Comparison of ENCODE assay signal across 15 cellular contexts in genomic region chr16:61148930-61149329, GRCh38.
DNase-seq lines count a peak whose midpoint lies in the region; ATAC-seq and TF ChIP-seq lines count a peak whose summit lies in the region.
"Had no signal": no experiment of that assay in that cellular context is flagged by ENCODE, and none has a peak within 500 bp of the region (broad histone marks: within the 10 kb centered on the region; RNA-seq: fewer than 3 reads in every experiment).

No MANE protein-coding gene starts in this region.

- H3K27ac ChIP-seq in PC-9 (no peak overlapping the region), liver (ENCODE audit: low read depth in 1 of 2, low read length in 2 of 2) (no peak overlapping the region)
- H3K27ac ChIP-seq: stomach, uterus had no signal

- no peaks in the 10 kb centered on the region for H4K20me1 ChIP-seq in PC-9 (ENCODE audit: insufficient read depth)

- peak; percentile 5 to 33 for TF ChIP-seq RAD21 in liver (IDR thresholded peaks at IDR 0.05)

- ATAC-seq in HG03139 (IDR thresholded peaks at IDR 0.05; ENCODE audit: unreplicated experiment) (no peak), left cardiac atrium (no peak)

- 54% methylated on average over 3 of the region's 3 CpGs for WGBS in liver

- H3K4me1 ChIP-seq in PC-9 (replicated peaks; ENCODE audit: insufficient read depth): no peaks in the 10 kb centered on the region
- H3K4me1 ChIP-seq in liver (ENCODE audit: control insufficient read depth in 4 of 4, insufficient read depth in 4 of 4, low read length in 3 of 4): no peaks in the 10 kb centered on the region
- H3K4me1 ChIP-seq: stomach, uterus had no signal

- no peak overlapping the region for H2AFZ ChIP-seq in PC-9

- POLR2A ChIA-PET in PC-9 (lab: Charles Lee; ENCODE audit: unreplicated experiment): no interaction called here

- no peak overlapping the region for H3K4me3 ChIP-seq in PC-9
- no peak overlapping the region for H3K4me3 ChIP-seq in liver (ENCODE audit: low read depth in 1 of 3, low read length in 3 of 3)
- H3K4me3 ChIP-seq: stomach, uterus had no signal

- H3K9ac ChIP-seq in liver (ENCODE audit: low read depth in 1 of 2, low read length in 2 of 2): no peak overlapping the region

- intact Hi-C loops in PC-9 (cut with micrococcal nuclease; ENCODE audit: unreplicated experiment) (no loop called here), left cardiac atrium (cut with DNase I) (no loop called here)

- H3K9me3 ChIP-seq in PC-9 (ENCODE audit: insufficient read depth, low read depth): no peaks in the 10 kb centered on the region
- H3K9me3 ChIP-seq in liver (ENCODE audit: control insufficient read depth in 4 of 4, low read length in 3 of 4): no peaks in the 10 kb centered on the region
- H3K9me3 ChIP-seq: uterus had no signal

- no peaks in the 10 kb centered on the region for H3K36me3 ChIP-seq in PC-9 (ENCODE audit: low read depth)
- no peaks in the 10 kb centered on the region for H3K36me3 ChIP-seq in liver (ENCODE audit: control insufficient read depth in 4 of 4, insufficient read depth in 3 of 4, low read depth in 1 of 4, low read length in 3 of 4)
- H3K36me3 ChIP-seq: stomach, uterus had no signal

- in situ Hi-C loops in KBM-7 (cut with MboI; ENCODE audit: low pct_unique_long_range_greater_than_20kb, low sequenced_read_pairs): no loop called here

- H3F3A ChIP-seq in PC-9 (ENCODE audit: insufficient read depth, low read depth): no peaks in the 10 kb centered on the region

- H3K79me2 ChIP-seq in PC-9 (ENCODE audit: low read depth): no peaks in the 10 kb centered on the region

- DNase-seq in NCI-H524 (lab: John Stamatoyannopoulos, UW): peak; percentile 18 to 39
- DNase-seq in NCI-H524 treated with DMSO at 0.1 percent for 48 hours (lab: John Stamatoyannopoulos, UW): no peak
- peak; percentile 29 for DNase-seq in KBM-7
- no peak for DNase-seq in PC-9
- DNase-seq in NK-92 (lab: John Stamatoyannopoulos, UW; ENCODE audit: unreplicated experiment): no peak
- DNase-seq in left cardiac atrium: no peak
- DNase-seq: activated effector memory CD4-positive, alpha-beta T cell treated with anti-CD3 and anti-CD28 coated beads, Interleukin-2, amount 50 U/mL, for 16 hours; anterior cingulate cortex; erythroblast; NCI-H1105; nephron progenitor cell; stomach; uterus had no signal

- H3K27me3 ChIP-seq in PC-9 (ENCODE audit: insufficient read depth, low read depth) (no peaks in the 10 kb centered on the region), liver (ENCODE audit: control insufficient read depth in 4 of 4, insufficient read depth in 4 of 4, low read length in 3 of 4) (no peaks in the 10 kb centered on the region)
- H3K27me3 ChIP-seq: stomach, uterus had no signal

- CTCF ChIA-PET in PC-9 (lab: Charles Lee): no interaction called here

- H3K4me2 ChIP-seq in PC-9: no peak overlapping the region

- no peaks in the 10 kb centered on the region for H3K9me2 ChIP-seq in PC-9 (ENCODE audit: insufficient read depth)

- BruUV-seq in PC-9 (replicated peaks; lab: Mats Ljungman, UMichigan): no TSS peak

- TF ChIP-seq CTCF in PC-9 (conservative IDR thresholded peaks at IDR 0.05) (peak; percentile 45; the same call in 1 of the 2 replicates), liver (IDR thresholded peaks at IDR 0.05; ENCODE audit: low read depth, low read length, missing input control) (no peak)

TF ChIP-seq in liver, 16 proteins besides CTCF, POLR2A, EP300 and RAD21:
- no peak for TF ChIP-seq FOXA2 (IDR thresholded peaks at IDR 0.05)
- TF ChIP-seq, protein P1, sequence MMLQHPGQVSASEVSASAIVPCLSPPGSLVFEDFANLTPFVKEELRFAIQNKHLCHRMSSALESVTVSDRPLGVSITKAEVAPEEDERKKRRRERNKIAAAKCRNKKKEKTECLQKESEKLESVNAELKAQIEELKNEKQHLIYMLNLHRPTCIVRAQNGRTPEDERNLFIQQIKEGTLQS (IDR thresholded peaks at IDR 0.05): no peak
- TF ChIP-seq SP1 (IDR thresholded peaks at IDR 0.05): no peak
- TF ChIP-seq, protein P2, sequence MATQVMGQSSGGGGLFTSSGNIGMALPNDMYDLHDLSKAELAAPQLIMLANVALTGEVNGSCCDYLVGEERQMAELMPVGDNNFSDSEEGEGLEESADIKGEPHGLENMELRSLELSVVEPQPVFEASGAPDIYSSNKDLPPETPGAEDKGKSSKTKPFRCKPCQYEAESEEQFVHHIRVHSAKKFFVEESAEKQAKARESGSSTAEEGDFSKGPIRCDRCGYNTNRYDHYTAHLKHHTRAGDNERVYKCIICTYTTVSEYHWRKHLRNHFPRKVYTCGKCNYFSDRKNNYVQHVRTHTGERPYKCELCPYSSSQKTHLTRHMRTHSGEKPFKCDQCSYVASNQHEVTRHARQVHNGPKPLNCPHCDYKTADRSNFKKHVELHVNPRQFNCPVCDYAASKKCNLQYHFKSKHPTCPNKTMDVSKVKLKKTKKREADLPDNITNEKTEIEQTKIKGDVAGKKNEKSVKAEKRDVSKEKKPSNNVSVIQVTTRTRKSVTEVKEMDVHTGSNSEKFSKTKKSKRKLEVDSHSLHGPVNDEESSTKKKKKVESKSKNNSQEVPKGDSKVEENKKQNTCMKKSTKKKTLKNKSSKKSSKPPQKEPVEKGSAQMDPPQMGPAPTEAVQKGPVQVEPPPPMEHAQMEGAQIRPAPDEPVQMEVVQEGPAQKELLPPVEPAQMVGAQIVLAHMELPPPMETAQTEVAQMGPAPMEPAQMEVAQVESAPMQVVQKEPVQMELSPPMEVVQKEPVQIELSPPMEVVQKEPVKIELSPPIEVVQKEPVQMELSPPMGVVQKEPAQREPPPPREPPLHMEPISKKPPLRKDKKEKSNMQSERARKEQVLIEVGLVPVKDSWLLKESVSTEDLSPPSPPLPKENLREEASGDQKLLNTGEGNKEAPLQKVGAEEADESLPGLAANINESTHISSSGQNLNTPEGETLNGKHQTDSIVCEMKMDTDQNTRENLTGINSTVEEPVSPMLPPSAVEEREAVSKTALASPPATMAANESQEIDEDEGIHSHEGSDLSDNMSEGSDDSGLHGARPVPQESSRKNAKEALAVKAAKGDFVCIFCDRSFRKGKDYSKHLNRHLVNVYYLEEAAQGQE (IDR thresholded peaks at IDR 0.05): no peak
- no peak for TF ChIP-seq HNF4G (IDR thresholded peaks at IDR 0.05)
- no peak for TF ChIP-seq TAF1 (conservative IDR thresholded peaks at IDR 0.05)
- TF ChIP-seq RXRA (IDR thresholded peaks at IDR 0.05): no peak
- TF ChIP-seq FOXA1 (IDR thresholded peaks at IDR 0.05): no peak
- TF ChIP-seq NR2F2 (IDR thresholded peaks at IDR 0.05): no peak
- TF ChIP-seq JUND (IDR thresholded peaks at IDR 0.05): no peak
- no peak for TF ChIP-seq MAX (IDR thresholded peaks at IDR 0.05)

Comparison
In these comparisons a context has a peak if more than half of its experiments do, and no peak if none do; other contexts are left out.
1. DNase-seq: peak in NCI-H524 (2 of 2) and KBM-7 (single experiment); none in NCI-H524 treated with DMSO at 0.1 percent for 48 hours (single experiment), PC-9 (0 of 2), NK-92 (single experiment) and left cardiac atrium (single experiment).